1 cellular context compared by ENCODE assay signal in genomic region chr19:3159565-3159964, GRCh38.
TF ChIP-seq lines count a peak whose summit lies in the region.

No MANE protein-coding gene starts in this region.

TF ChIP-seq in H1, 55 proteins besides CTCF, POLR2A, EP300 and RAD21 (continued from another document):
- TF ChIP-seq TAF1 (IDR thresholded peaks at IDR 0.05; ENCODE audit: low read depth, low read length): no peak
- TF ChIP-seq NANOG (IDR thresholded peaks at IDR 0.05; ENCODE audit: insufficient read depth, low read depth, low read length, poor library complexity, severe bottlenecking): peak; percentile 26
